ENCODE assay signal across 10 cellular contexts in the genomic region with DNA sequence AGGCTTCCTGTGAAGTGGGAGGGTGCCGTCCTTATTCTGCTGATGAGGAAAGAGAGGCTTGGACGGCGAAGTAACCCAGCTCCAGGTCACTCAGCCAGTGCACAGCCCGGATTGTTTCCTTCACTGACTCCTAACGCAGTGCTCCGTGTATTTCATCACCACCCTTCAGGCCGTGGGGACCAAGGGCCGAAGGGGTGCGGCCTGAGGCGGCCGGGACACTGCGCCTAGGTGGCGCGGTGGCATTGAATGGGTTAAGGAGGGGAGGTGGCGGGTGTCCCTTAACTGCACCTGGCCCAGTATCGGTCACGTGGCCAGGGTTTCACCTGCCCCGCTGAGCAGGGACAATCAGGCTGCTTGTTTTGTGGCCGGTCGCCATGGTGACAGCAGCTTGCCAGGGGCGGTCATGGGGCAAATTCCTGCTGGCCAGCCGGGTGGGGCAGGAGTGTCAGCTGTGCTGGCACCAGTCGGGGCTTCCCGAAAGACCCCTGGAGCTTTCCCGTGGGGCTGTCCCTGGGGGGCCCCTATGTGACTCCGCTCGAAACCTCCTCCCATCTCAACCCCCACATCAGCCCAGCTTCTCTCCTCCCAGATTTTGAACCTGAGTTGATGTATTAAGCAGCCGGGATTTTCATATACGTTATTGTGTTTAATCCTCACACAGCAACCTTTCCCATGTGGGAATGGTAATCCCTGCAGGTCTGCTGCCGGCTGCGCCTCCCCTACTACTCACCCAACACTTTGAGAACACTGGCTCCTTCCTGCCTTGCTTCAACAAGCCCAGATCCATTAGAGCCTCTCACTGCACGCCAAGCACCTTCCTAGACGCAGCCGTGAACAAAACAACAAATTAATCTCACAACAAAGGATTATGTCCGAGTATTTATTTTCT. TPM values are rescaled to one million over a fixed set of nuclear protein-coding genes. Genes with fewer than 3 reads are reported as not detected.
DNase-seq lines count a peak whose midpoint lies in the region; FAIRE-seq and TF ChIP-seq lines count a peak whose summit lies in the region.
"Had no signal": no experiment of that assay in that cellular context is flagged by ENCODE, and none has a peak within 500 bp of the region (broad histone marks: within the 10 kb centered on the region; RNA-seq: fewer than 3 reads in every experiment).

No MANE protein-coding gene starts in this region.

- WGBS in GM23248 (ENCODE audit: low coverage in 1 of 2, low lambda C conversion rate in 2 of 2, missing lambda C conversion rate in 2 of 2), 2 experiments, result 66 to 69% methylated on average over 29 to 35 of the region's 35 CpGs

- DNase-seq in COR-L47 (lab: John Stamatoyannopoulos, UW), result peak; percentile 98
- DNase-seq in NCI-H146 (lab: John Stamatoyannopoulos, UW), result peak; percentile 99
- DNase-seq in bronchial epithelial cell (ENCODE audit: low read depth), result peak; percentile 27
- peak; percentile 92 for DNase-seq in mesenteric fat pad (ENCODE audit: low spot score)
- no peak for DNase-seq in NOMO-1 treated with DMSO at 0.1 percent for 48 hours (lab: John Stamatoyannopoulos, UW; ENCODE audit: unreplicated experiment)
- no peak for DNase-seq in UCSD-AML1 (lab: John Stamatoyannopoulos, UW; ENCODE audit: unreplicated experiment)
- DNase-seq in GM23248, result no peak
- DNase-seq in SK-N-DZ (ENCODE audit: low spot score), result no peak

- H3K27ac ChIP-seq in GM23248, result no peak overlapping the region
- H3K27ac ChIP-seq: SK-N-MC had no signal

- TF ChIP-seq CTCF in bronchial epithelial cell (IDR thresholded peaks at IDR 0.05; ENCODE audit: insufficient read depth, low read length, severe bottlenecking), result no peak

- H3K79me2 ChIP-seq in GM23248 (ENCODE audit: insufficient read depth), result no peaks in the 10 kb centered on the region

- H3K9me2 ChIP-seq in GM23248 (ENCODE audit: insufficient read depth), result no peaks in the 10 kb centered on the region

- no peak for FAIRE-seq in bronchial epithelial cell (lab: Jason Lieb, UNC)

- no peaks in the 10 kb centered on the region for H3F3A ChIP-seq in GM23248 (ENCODE audit: insufficient read depth)

- in situ Hi-C loops in GM23248 (cut with MboI), result no loop called here

- H2AFZ ChIP-seq in GM23248, result no peak overlapping the region

- no peak overlapping the region for H3K4me2 ChIP-seq in GM23248 (ENCODE audit: unreplicated experiment)

- no peaks in the 10 kb centered on the region for H3K4me1 ChIP-seq in GM23248 (ENCODE audit: insufficient read depth)

- H3K9ac ChIP-seq in GM23248, result no peak overlapping the region

- no peaks in the 10 kb centered on the region for H4K20me1 ChIP-seq in GM23248 (ENCODE audit: insufficient read depth)

- no peak overlapping the region for H3K4me3 ChIP-seq in bronchial epithelial cell (ENCODE audit: low read depth, low read length)
- H3K4me3 ChIP-seq in GM23248, result no peak overlapping the region
- H3K4me3 ChIP-seq: SK-N-MC had no signal

- no peaks in the 10 kb centered on the region for H3K36me3 ChIP-seq in bronchial epithelial cell (ENCODE audit: control insufficient read depth, insufficient read depth, low read length)
- H3K36me3 ChIP-seq in GM23248 (ENCODE audit: low read depth), result no peaks in the 10 kb centered on the region

- no peaks in the 10 kb centered on the region for H3K9me3 ChIP-seq in GM23248 (ENCODE audit: low read depth)

- no peaks in the 10 kb centered on the region for H3K27me3 ChIP-seq in bronchial epithelial cell (ENCODE audit: control insufficient read depth, insufficient read depth, low read length)
- no peaks in the 10 kb centered on the region for H3K27me3 ChIP-seq in GM23248 (replicated peaks; ENCODE audit: insufficient read depth)

RNA-seq across cellular contexts. Expression of gene ABHD11, which starts 4.4 kb away (rescaled TPM):
- total RNA-seq in bronchial epithelial cell (6.5 and 7.1 TPM in 2 replicates), mesenteric fat pad (14.3 TPM)
- total RNA-seq in GM23248 (2014; rRNA removed; shearing (Covaris generic)), result 8.9 and 20.8 TPM in 2 replicates
- 17.6 and 18.1 TPM in 2 replicates for polyA plus RNA-seq in GM23248 (2016; fragmentation: Nextera tagmentation; extraction: Ambion mirVana)
- 5.8 and 7.9 TPM in 2 replicates for polyA plus RNA-seq in SK-N-DZ (2014; cell fraction: cytosol; rRNA removed)
- 2.4 and 6.5 TPM in 2 replicates for polyA plus RNA-seq in SK-N-DZ (2014; cell fraction: nucleus; rRNA removed)

RNA-seq across cellular contexts. Expression of gene STX1A, which starts 23.5 kb away (rescaled TPM):
- total RNA-seq in bronchial epithelial cell (7.3 and 12.4 TPM in 2 replicates), mesenteric fat pad (3.5 TPM)
- total RNA-seq in GM23248 (2014; rRNA removed; shearing (Covaris generic)), result 10.9 and 20.6 TPM in 2 replicates
- 10.1 and 12.0 TPM in 2 replicates for polyA plus RNA-seq in GM23248 (2016; fragmentation: Nextera tagmentation; extraction: Ambion mirVana)
- 21.1 and 30.9 TPM in 2 replicates for polyA plus RNA-seq in SK-N-DZ (2014; cell fraction: cytosol; rRNA removed)
- 120 and 134 TPM in 2 replicates for polyA plus RNA-seq in SK-N-DZ (2014; cell fraction: nucleus; rRNA removed)

RNA-seq across cellular contexts. Expression of gene CLDN3, which starts 27.1 kb away (rescaled TPM):
- total RNA-seq in bronchial epithelial cell (not detected in 2 replicates), mesenteric fat pad (not detected)
- total RNA-seq in GM23248 (2014; rRNA removed; shearing (Covaris generic)), result not detected in 2 replicates
- polyA plus RNA-seq in GM23248 (2016; fragmentation: Nextera tagmentation; extraction: Ambion mirVana), result not detected in 2 replicates
- polyA plus RNA-seq in SK-N-DZ (2014; cell fraction: cytosol; rRNA removed), result not detected in 2 replicates
- polyA plus RNA-seq in SK-N-DZ (2014; cell fraction: nucleus; rRNA removed), result not detected in 2 replicates
- total RNA-seq: subcutaneous adipose tissue had no signal

RNA-seq across cellular contexts. Expression of gene BUD23, which starts 59.6 kb away (rescaled TPM):
- total RNA-seq in bronchial epithelial cell (97.9 and 104 TPM in 2 replicates), mesenteric fat pad (51.9 TPM)
- total RNA-seq in GM23248 (2014; rRNA removed; shearing (Covaris generic)), result 36.2 and 48.2 TPM in 2 replicates
- polyA plus RNA-seq in GM23248 (2016; fragmentation: Nextera tagmentation; extraction: Ambion mirVana), result 95.1 and 98.5 TPM in 2 replicates
- 54.7 and 61.5 TPM in 2 replicates for polyA plus RNA-seq in SK-N-DZ (2014; cell fraction: cytosol; rRNA removed)
- 31.6 and 34.5 TPM in 2 replicates for polyA plus RNA-seq in SK-N-DZ (2014; cell fraction: nucleus; rRNA removed)

RNA-seq across cellular contexts. Expression of gene DNAJC30, which starts 59.7 kb away (rescaled TPM):
- total RNA-seq in bronchial epithelial cell (0.79 and 1.2 TPM in 2 replicates), mesenteric fat pad (11.7 TPM)
- 5.2 and 5.7 TPM in 2 replicates for total RNA-seq in GM23248 (2014; rRNA removed; shearing (Covaris generic))
- 12.7 and 14.3 TPM in 2 replicates for polyA plus RNA-seq in GM23248 (2016; fragmentation: Nextera tagmentation; extraction: Ambion mirVana)
- polyA plus RNA-seq in SK-N-DZ (2014; cell fraction: cytosol; rRNA removed), result 1.4 and 2.0 TPM in 2 replicates
- 1.1 and 2.0 TPM in 2 replicates for polyA plus RNA-seq in SK-N-DZ (2014; cell fraction: nucleus; rRNA removed)

Comparison
In these comparisons a context has a peak if more than half of its experiments do, and no peak if none do; other contexts are left out.
1. DNase-seq: peak in COR-L47 (single experiment), NCI-H146 (single experiment), bronchial epithelial cell (single experiment) and mesenteric fat pad (single experiment); none in NOMO-1 treated with DMSO at 0.1 percent for 48 hours (single experiment), UCSD-AML1 (single experiment), GM23248 (single experiment) and SK-N-DZ (single experiment).